16 cellular contexts compared by ENCODE assay signal in genomic region chr13:93289842-93290241, GRCh38.
"Had no signal": no experiment of that assay in that cellular context is flagged by ENCODE, and none has a peak within 500 bp of the region (broad histone marks: within the 10 kb centered on the region; RNA-seq: fewer than 3 reads in every experiment).

No MANE protein-coding gene starts in this region.

- H2AFZ ChIP-seq: hepatocyte had no signal

- H3K4me1 ChIP-seq: body of pancreas, lower lobe of right lung, pancreas, upper lobe of right lung had no signal

- H3K4me2 ChIP-seq: hepatocyte had no signal

- H3K36me3 ChIP-seq: lower lobe of right lung, pancreas, upper lobe of right lung had no signal

- H3K27me3 ChIP-seq: body of pancreas, hepatocyte, pancreas, upper lobe of right lung had no signal

- H3K4me3 ChIP-seq: body of pancreas, hepatocyte, lower lobe of right lung, pancreas, upper lobe of right lung had no signal

- DNase-seq: activated CD4-positive, alpha-beta T cell treated with anti-CD3 and anti-CD28 coated beads for 1 hour; activated naive CD4-positive, alpha-beta T cell; activated naive CD8-positive, alpha-beta T cell treated with anti-CD3 and anti-CD28 coated beads for 36 hours; amygdala; body of pancreas; effector memory CD8-positive, alpha-beta T cell; lower lobe of right lung; naive thymus-derived CD8-positive, alpha-beta T cell; pancreas; stimulated activated CD8-positive, alpha-beta memory T cell treated with anti-CD3 and anti-CD28 coated beads, Interleukin-4, amount 100 ng/mL, for 48 hours; stimulated activated naive CD4-positive, alpha-beta T cell; T-helper 2 cell; upper lobe of right lung had no signal

- H3K27ac ChIP-seq: body of pancreas, hepatocyte, lower lobe of right lung, pancreas, upper lobe of right lung, VCaP had no signal

- H3K9me3 ChIP-seq: body of pancreas, lower lobe of right lung, pancreas, upper lobe of right lung had no signal

- FAIRE-seq: pancreas had no signal

- ATAC-seq: body of pancreas; effector memory CD8-positive, alpha-beta T cell; lower lobe of right lung; naive thymus-derived CD8-positive, alpha-beta T cell; pancreas; sciatic nerve; upper lobe of right lung had no signal
